22 cellular contexts compared by ENCODE assay signal in the genomic region with DNA sequence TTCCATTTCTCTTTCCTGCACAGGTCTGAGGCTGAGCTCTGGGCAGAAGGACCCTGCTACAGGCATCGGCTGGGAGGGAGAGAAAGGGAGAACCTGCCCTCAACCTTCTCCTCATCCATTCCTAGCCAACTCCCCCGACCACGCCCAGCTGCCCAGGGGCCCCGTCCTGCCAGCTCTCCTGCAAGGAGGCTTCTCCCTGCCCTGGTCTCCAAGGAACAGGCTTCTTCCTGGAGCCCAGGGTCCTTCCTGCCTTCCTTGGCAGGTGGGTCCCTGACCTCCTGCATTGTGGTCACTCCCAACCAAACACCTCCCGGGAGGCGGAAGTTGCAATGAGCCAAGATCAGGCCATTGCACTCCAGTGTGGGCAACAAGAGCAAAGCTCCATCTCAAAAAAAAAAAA. TPM values are rescaled to one million over a fixed set of nuclear protein-coding genes. Genes with fewer than 3 reads are reported as not detected.
DNase-seq lines count a peak whose midpoint lies in the region; ATAC-seq, FAIRE-seq and TF ChIP-seq lines count a peak whose summit lies in the region.
"Had no signal": no experiment of that assay in that cellular context is flagged by ENCODE, and none has a peak within 500 bp of the region (broad histone marks: within the 10 kb centered on the region; RNA-seq: fewer than 3 reads in every experiment).

No MANE protein-coding gene starts in this region.

- CTCF ChIA-PET in A549 (lab: Yijun Ruan, JAX) (interaction anchor here (0.6 to 1.5 kb wide), 5 partner anchors 10 to 194 kb away, joined by 3 to 4 read pairs (median 3); no protein-coding TSS in a partner anchor), IMR-90 (lab: Yijun Ruan, JAX) (interaction anchor here (0.6 kb wide), 1 partner anchor 73 kb away, joined by 3 read pairs; no protein-coding TSS in a partner anchor), H1 (lab: Charles Lee; ENCODE audit: partially characterized antibody) (interaction anchor here (0.6 to 1.8 kb wide), 10 partner anchors 12 to 223 kb away, joined by 3 to 8 read pairs (median 4); a partner anchor contains a TSS)

- H3K18ac ChIP-seq in IMR-90 (ENCODE audit: low read depth, low read length) (no peak overlapping the region), H1 (ENCODE audit: extremely low read depth, low read length) (no peak overlapping the region)

- in situ Hi-C loops in IMR-90 (cut with MboI; ENCODE audit: low sequenced_read_pairs), result no loop called here

- no peak overlapping the region for H2AFZ ChIP-seq in IMR-90 (replicated peaks; ENCODE audit: low read length, poor library complexity)
- no peak overlapping the region for H2AFZ ChIP-seq in H1 (ENCODE audit: low read length)

- WGBS in A549 (ENCODE audit: missing lambda C conversion rate), result 59% methylated on average over 3 of the region's 6 CpGs
- WGBS in IMR-90 (ENCODE audit: extremely low coverage in 2 of 2, insufficient read length in 1 of 2), 2 experiments, result 92% methylated on average over 2 of the region's 6 CpGs; no CpG with 5 or more reads in 1 of the 2 experiments
- 95% methylated on average over 5 of the region's 6 CpGs; no CpG with 5 or more reads in 1 of the 2 experiments for WGBS in H1 (ENCODE audit: extremely low coverage in 1 of 2, insufficient coverage in 1 of 2, insufficient read length in 1 of 2, insufficient replicate concordance in 2 of 2, low coverage in 1 of 2, low lambda C conversion rate in 2 of 2, missing lambda C conversion rate in 1 of 2), 2 experiments

- H2AK5ac ChIP-seq in IMR-90 (ENCODE audit: low read depth, low read length) (0 out of 2 replicates have a peak overlapping the region, but pooled peaks have one; percentile 22), H1 (ENCODE audit: low read depth, low read length) (0 out of 2 replicates have a peak overlapping the region, but pooled peaks have one; percentile 39)

- POLR2A ChIA-PET in A549 (lab: Yijun Ruan, JAX) (no interaction called here), IMR-90 (lab: Charles Lee; ENCODE audit: unreplicated experiment) (no interaction called here), H1 (lab: Charles Lee; ENCODE audit: partially characterized antibody) (interaction anchor here (0.8 to 57.4 kb wide), 4 partner anchors 8 to 74 kb away, joined by 3 to 1995 read pairs (median 4); a partner anchor contains a TSS)
- POLR2A ChIA-PET in naive thymus-derived CD8-positive, alpha-beta T cell (lab: Charles Lee), result interaction anchor here (0.6 kb wide), 1 partner anchor 66 kb away, joined by 8 read pairs; no protein-coding TSS in a partner anchor

- H3K4me3 ChIP-seq in A549 (no peak overlapping the region), IMR-90 (ENCODE audit: insufficient read depth, low read depth, low read length) (no peak overlapping the region), H1 (ENCODE audit: extremely low read depth in 1 of 4, insufficient read depth in 2 of 4, low read depth in 3 of 4, low read length in 4 of 4) (no peak overlapping the region)

- H3K79me2 ChIP-seq in H1 (ENCODE audit: control insufficient read depth in 1 of 2, insufficient read depth in 2 of 2, low read length in 2 of 2), result no peaks in the 10 kb centered on the region

- H3K14ac ChIP-seq in IMR-90 (replicated peaks; ENCODE audit: low read depth, low read length) (no peak overlapping the region), H1 (ENCODE audit: insufficient read length) (no peak overlapping the region)

- H2BK15ac ChIP-seq in IMR-90 (ENCODE audit: low read depth, low read length) (no peak overlapping the region), H1 (ENCODE audit: low read length) (0 out of 2 replicates have a peak overlapping the region, but pooled peaks have one; percentile 46)

- no peak overlapping the region for H2BK120ac ChIP-seq in IMR-90 (ENCODE audit: low read depth, low read length)
- H2BK120ac ChIP-seq in H1 (replicated peaks; ENCODE audit: low read depth, low read length), result no peak overlapping the region

- TF ChIP-seq EP300 in A549 (IDR thresholded peaks at IDR 0.05), result no peak
- TF ChIP-seq EP300 in H1 (IDR thresholded peaks at IDR 0.05; ENCODE audit: borderline replicate concordance in 1 of 2, low read depth in 2 of 2, low read length in 2 of 2), result no peak

- no peak overlapping the region for H2BK20ac ChIP-seq in IMR-90 (ENCODE audit: low read depth, low read length)
- peak overlapping the region; percentile 80; the same call in 1 of the 2 replicates for H2BK20ac ChIP-seq in H1 (ENCODE audit: low read length)

- H3K79me1 ChIP-seq in IMR-90 (ENCODE audit: low read depth in 1 of 2, low read length in 2 of 2), result no peaks in the 10 kb centered on the region
- no peaks in the 10 kb centered on the region for H3K79me1 ChIP-seq in H1 (ENCODE audit: low read depth, low read length)

- H3K9me1 ChIP-seq in IMR-90 (ENCODE audit: insufficient read depth, low read length), result 0 out of 2 replicates have a peak, but pooled peaks cover 3% of the 10 kb centered on the region

- BruUV-seq in IMR-90 (replicated peaks; lab: Mats Ljungman, UMichigan), result no TSS peak

- peaks cover 0 to 1% (median 0%) of the 10 kb centered on the region in 9 donors for H3K9me3 Mint-ChIP-seq in naive thymus-derived CD8-positive, alpha-beta T cell
- H3K9me3 Mint-ChIP-seq: CD8-positive, alpha-beta memory T cell; HFFc6 had no signal

- H3K27ac Mint-ChIP-seq in naive thymus-derived CD8-positive, alpha-beta T cell, result no peak overlapping the region
- H3K27ac Mint-ChIP-seq: HFFc6 had no signal

- ATAC-seq in A549 (no peak), IMR-90 (ENCODE audit: low read depth) (no peak), GM21576 (IDR thresholded peaks at IDR 0.05; ENCODE audit: unreplicated experiment) (no peak), HG03280 (IDR thresholded peaks at IDR 0.05; ENCODE audit: unreplicated experiment) (no peak)
- no peak for ATAC-seq in naive thymus-derived CD8-positive, alpha-beta T cell
- ATAC-seq: SK-N-SH treated with all-trans-retinoic acid at 6 μM for 48 hours had no signal

- H2BK5ac ChIP-seq in IMR-90 (ENCODE audit: low read depth, low read length, poor library complexity, severe bottlenecking) (no peak overlapping the region), H1 (ENCODE audit: low read depth, low read length) (no peak overlapping the region)

- H3K9me3 ChIP-seq in A549, result no peaks in the 10 kb centered on the region
- no peaks in the 10 kb centered on the region for H3K9me3 ChIP-seq in IMR-90 (ENCODE audit: control insufficient read depth, insufficient read depth, low read length)
- no peaks in the 10 kb centered on the region for H3K9me3 ChIP-seq in H1 (ENCODE audit: insufficient read depth in 2 of 2, low read depth in 1 of 2, low read length in 1 of 2)

- TF ChIP-seq RAD21 in A549 (conservative IDR thresholded peaks at IDR 0.05 in 1 of 2, IDR thresholded peaks at IDR 0.05 in 1 of 2) (no peak), IMR-90 (IDR thresholded peaks at IDR 0.05; ENCODE audit: low read length) (no peak), H1 (IDR thresholded peaks at IDR 0.05 in 1 of 2, conservative IDR thresholded peaks at IDR 0.05 in 1 of 2; ENCODE audit: low read depth in 2 of 2, low read length in 2 of 2) (no peak)

- no peak overlapping the region for H4K91ac ChIP-seq in IMR-90 (ENCODE audit: insufficient read depth, low read depth, low read length)
- peak overlapping the region; percentile 55 for H4K91ac ChIP-seq in H1 (replicated peaks; ENCODE audit: insufficient read length, low read length)

- no peak overlapping the region for H2BK12ac ChIP-seq in H1 (ENCODE audit: low read depth, low read length)

- dilution Hi-C loops in IMR-90 (cut with HindIII; ENCODE audit: low sequenced_read_pairs, unreplicated experiment), result no loop called here

- peaks cover 12 to 56% (median 14%) of the 10 kb centered on the region in 5 donors for H3K27me3 Mint-ChIP-seq in naive thymus-derived CD8-positive, alpha-beta T cell

- TF ChIP-seq POLR2A in A549 (IDR thresholded peaks at IDR 0.05; ENCODE audit: low read length) (no peak), IMR-90 (IDR thresholded peaks at IDR 0.05; ENCODE audit: low read depth, low read length) (no peak), H1 (IDR thresholded peaks at IDR 0.05; ENCODE audit: control extremely low read depth in 1 of 2, low read depth in 2 of 2, low read length in 2 of 2) (no peak)

- peaks cover 3 to 22% (median 7%) of the 10 kb centered on the region in 4 donors for H3K4me1 Mint-ChIP-seq in naive thymus-derived CD8-positive, alpha-beta T cell

- H3K4me1 ChIP-seq in A549 (peaks cover 71% of the 10 kb centered on the region), IMR-90 (ENCODE audit: control insufficient read depth, insufficient read depth, low read length) (peaks cover 6% of the 10 kb centered on the region), H1 (replicated peaks in 1 of 4; ENCODE audit: control insufficient read depth in 3 of 4, insufficient read depth in 4 of 4, low read length in 3 of 4) (peaks cover 2 to 12% (median 8%) of the 10 kb centered on the region in 4 experiments)

- H3K56ac ChIP-seq in IMR-90 (ENCODE audit: extremely low read depth, insufficient read depth, low read length), result no peak overlapping the region
- H3K56ac ChIP-seq in H1 (replicated peaks; ENCODE audit: insufficient read length, low read depth, low read length), result no peak overlapping the region

- H3K23me2 ChIP-seq in H1 (ENCODE audit: low read depth, low read length), result peaks cover 2% of the 10 kb centered on the region; the same call in 1 of the 2 replicates

- no peak for FAIRE-seq in A549 (lab: Jason Lieb, UNC)
- no peak for FAIRE-seq in H1 (lab: Jason Lieb, UNC)
- FAIRE-seq: G401.6, GM12892 had no signal

- H3K4ac ChIP-seq in IMR-90 (ENCODE audit: low read depth, low read length), result peak overlapping the region; percentile 22; the same call in 1 of the 2 replicates
- H3K4ac ChIP-seq in H1 (replicated peaks; ENCODE audit: insufficient read length, low read depth, low read length), result no peak overlapping the region

- no peak overlapping the region for H3K9ac ChIP-seq in IMR-90 (ENCODE audit: low read depth, low read length)
- no peak overlapping the region for H3K9ac ChIP-seq in H1 (replicated peaks in 1 of 4; ENCODE audit: extremely low read depth in 1 of 4, low read depth in 3 of 4, low read length in 3 of 4)

- no peak overlapping the region for H2AK9ac ChIP-seq in IMR-90 (replicated peaks; ENCODE audit: low read depth, low read length, poor library complexity)

- H4K8ac ChIP-seq in IMR-90 (ENCODE audit: low read depth in 2 of 2, low read length in 2 of 2) (no peak overlapping the region), H1 (ENCODE audit: extremely low read depth, insufficient read depth, low read length) (no peak overlapping the region)

- H3K27me3 ChIP-seq in IMR-90 (ENCODE audit: control insufficient read depth, insufficient read depth, low read length) (no peaks in the 10 kb centered on the region), H1 (replicated peaks in 1 of 4; ENCODE audit: control insufficient read depth in 3 of 4, extremely low read depth in 1 of 4, insufficient read depth in 3 of 4, low read length in 3 of 4) (no peaks in the 10 kb centered on the region)

- H4K5ac ChIP-seq in IMR-90 (ENCODE audit: low read depth, low read length) (no peak overlapping the region), H1 (ENCODE audit: insufficient read length, low read depth, low read length) (no peak overlapping the region)

- H3K36me3 ChIP-seq in IMR-90 (ENCODE audit: control insufficient read depth, insufficient read depth, low read length), result no peaks in the 10 kb centered on the region
- no peaks in the 10 kb centered on the region for H3K36me3 ChIP-seq in H1 (ENCODE audit: control insufficient read depth in 2 of 4, insufficient read depth in 4 of 4, low read length in 3 of 4)

- DNase-seq in A549 (ENCODE audit: low read depth in 1 of 2, low spot score in 1 of 2), result no peak
- no peak for DNase-seq in IMR-90
- no peak for DNase-seq in H1 (ENCODE audit: low read depth in 1 of 2, low spot score in 2 of 2)
- DNase-seq in mucosa of gallbladder (ENCODE audit: low spot score), result peak; percentile 81
- DNase-seq in naive thymus-derived CD8-positive, alpha-beta T cell, result no peak
- no peak for DNase-seq in amniotic stem cell (lab: John Stamatoyannopoulos, UW)
- DNase-seq: CD8-positive, alpha-beta memory T cell; GOT3; HFFc6; KBM-7; MM.1S; NCI-H1048; NCI-H1417 treated with DMSO at 0.1 percent for 48 hours; NCI-H187; NCI-H446 treated with DMSO at 0.1 percent for 48 hours; NCI-H526 treated with DMSO at 0.1 percent for 48 hours had no signal

- H4K20me1 ChIP-seq in IMR-90 (ENCODE audit: insufficient read depth, low read length) (no peaks in the 10 kb centered on the region), H1 (replicated peaks in 1 of 2; ENCODE audit: control insufficient read depth in 1 of 2, insufficient read depth in 2 of 2, low read length in 2 of 2) (no peaks in the 10 kb centered on the region)

- H3K4me3 Mint-ChIP-seq in naive thymus-derived CD8-positive, alpha-beta T cell, result no peak overlapping the region
- H3K4me3 Mint-ChIP-seq: CD8-positive, alpha-beta memory T cell; HFFc6 had no signal

- H3K23ac ChIP-seq in IMR-90 (ENCODE audit: low read depth, low read length) (no peak overlapping the region), H1 (ENCODE audit: insufficient read length) (no peak overlapping the region)

- H3K27ac ChIP-seq in A549 (peak overlapping the region; percentile 91 to 95), IMR-90 (ENCODE audit: insufficient read depth, low read length) (no peak overlapping the region), H1 (ENCODE audit: low read depth, low read length) (no peak overlapping the region)
- H3K27ac ChIP-seq: C4-2B had no signal

- no peaks in the 10 kb centered on the region for H3K36me3 Mint-ChIP-seq in naive thymus-derived CD8-positive, alpha-beta T cell
- H3K36me3 Mint-ChIP-seq: CD8-positive, alpha-beta memory T cell had no signal

- no peak for TF ChIP-seq CTCF in A549 (IDR thresholded peaks at IDR 0.05)
- no peak for TF ChIP-seq CTCF in IMR-90 (conservative IDR thresholded peaks at IDR 0.05; ENCODE audit: low read depth, low read length)
- no peak for TF ChIP-seq CTCF in H1 (IDR thresholded peaks at IDR 0.05; ENCODE audit: control extremely low read depth in 1 of 3, insufficient read depth in 1 of 3, low read depth in 1 of 3, low read length in 3 of 3)

- intact Hi-C loops in IMR-90 (cut with micrococcal nuclease), result no loop called here

- H3K4me2 ChIP-seq in A549, result peak overlapping the region; percentile 29
- H3K4me2 ChIP-seq in IMR-90 (ENCODE audit: low read depth, low read length), result no peak overlapping the region
- H3K4me2 ChIP-seq in H1 (ENCODE audit: insufficient read depth in 1 of 2, low read depth in 2 of 2, low read length in 2 of 2), result no peak overlapping the region

RNA-seq across cellular contexts. Expression of a gene that starts 12.5 kb away (rescaled TPM):
- 97.7 and 129 TPM in 2 replicates for polyA plus RNA-seq in A549 (2011; rRNA removed)
- polyA plus RNA-seq in A549 (2012; cell fraction: cytosol; rRNA removed), result 295 and 372 TPM in 2 replicates
- 385 and 449 TPM in 2 replicates for polyA plus RNA-seq in A549 (2012; cell fraction: nucleus; rRNA removed)
- 374 to 506 TPM (median 426 TPM) in 3 replicates for polyA plus RNA-seq in A549 (2017; fragmentation: RNase III; extraction: RNeasy Plus Mini Kit Qiagen cat#74134 plus additional on column Dnase treatment)
- polyA minus RNA-seq in A549 (2011; rRNA and poly(A)+ RNA removed), result 71.2 and 79.3 TPM in 2 replicates
- 16.4 and 23.1 TPM in 2 replicates for total RNA-seq in IMR-90 (2012; rRNA removed)
- polyA plus RNA-seq in IMR-90 (2012; rRNA removed), result 49.9 and 50.5 TPM in 2 replicates
- 82.4 and 91.3 TPM in 2 replicates for polyA plus RNA-seq in IMR-90 (2012; cell fraction: cytosol; rRNA removed)
- 45.0 and 48.2 TPM in 2 replicates for polyA plus RNA-seq in IMR-90 (2012; cell fraction: nucleus; rRNA removed; ENCODE audit: low replicate concordance)
- 25.0 and 25.7 TPM in 2 replicates for total RNA-seq in H1 (2021; fragmentation: NEBNext Ultra II Directional; extraction: Animal tissue kit (Norgen Biotek cat#: 25700))
- polyA plus RNA-seq in H1 (2011; rRNA removed), result 39.2 and 41.6 TPM in 2 replicates
- polyA plus RNA-seq in H1 (2011; cell fraction: cytosol; rRNA removed), result 28.6 TPM
- 19.6 TPM for polyA plus RNA-seq in H1 (2011; cell fraction: nucleus; rRNA removed)
- polyA plus RNA-seq in H1 (2012, experiment 1 of 2), result 20.2 to 27.4 TPM (median 24.8 TPM) in 4 replicates
- 29.7 TPM for polyA plus RNA-seq in H1 (2012, experiment 2 of 2)
- polyA plus RNA-seq in H1 (2013, experiment 1 of 2), result 23.9 TPM
- polyA plus RNA-seq in H1 (2013, experiment 2 of 2), result 27.9 TPM
- 8.0 and 8.7 TPM in 2 replicates for polyA minus RNA-seq in H1 (2011; rRNA and poly(A)+ RNA removed)
- polyA minus RNA-seq in H1 (2011; cell fraction: cytosol; rRNA and poly(A)+ RNA removed), result 7.7 TPM
- polyA minus RNA-seq in H1 (2011; cell fraction: nucleus; rRNA and poly(A)+ RNA removed), result 9.2 TPM
- 41.1 TPM for total RNA-seq in mucosa of gallbladder
- total RNA-seq in naive thymus-derived CD8-positive, alpha-beta T cell, result 1 to 10 TPM; 2.6 to 3.1 TPM
- polyA plus RNA-seq in naive thymus-derived CD8-positive, alpha-beta T cell, result under 1 TPM in 1 of 3 donors, not detected in 2; 0.65 TPM

RNA-seq across cellular contexts. Expression of a gene that starts 31.6 kb away (rescaled TPM):
- polyA plus RNA-seq in A549 (2011; rRNA removed) (44.5 and 50.2 TPM in 2 replicates), A549 (2017; fragmentation: RNase III; extraction: RNeasy Plus Mini Kit Qiagen cat#74134 plus additional on column Dnase treatment) (94.4 to 99.1 TPM (median 98.1 TPM) in 3 replicates), IMR-90 (2012; rRNA removed) (43.0 and 44.3 TPM in 2 replicates), H1 (2011; rRNA removed) (210 and 243 TPM in 2 replicates)
- 111 and 131 TPM in 2 replicates for polyA plus RNA-seq in A549 (2012; cell fraction: cytosol; rRNA removed)
- 252 and 280 TPM in 2 replicates for polyA plus RNA-seq in A549 (2012; cell fraction: nucleus; rRNA removed)
- polyA minus RNA-seq in A549 (2011; rRNA and poly(A)+ RNA removed), result 92.2 and 97.7 TPM in 2 replicates
- total RNA-seq in IMR-90 (2012; rRNA removed) (53.6 and 58.6 TPM in 2 replicates), mucosa of gallbladder (25.4 TPM)
- 24.6 and 31.4 TPM in 2 replicates for polyA plus RNA-seq in IMR-90 (2012; cell fraction: cytosol; rRNA removed)
- 29.3 and 58.8 TPM in 2 replicates for polyA plus RNA-seq in IMR-90 (2012; cell fraction: nucleus; rRNA removed; ENCODE audit: low replicate concordance)
- total RNA-seq in H1 (2021; fragmentation: NEBNext Ultra II Directional; extraction: Animal tissue kit (Norgen Biotek cat#: 25700)), result 297 and 305 TPM in 2 replicates
- polyA plus RNA-seq in H1 (2011; cell fraction: cytosol; rRNA removed), result 212 TPM
- 524 TPM for polyA plus RNA-seq in H1 (2011; cell fraction: nucleus; rRNA removed)
- polyA plus RNA-seq in H1 (2012, experiment 1 of 2), result 221 to 290 TPM (median 254 TPM) in 4 replicates
- 144 TPM for polyA plus RNA-seq in H1 (2012, experiment 2 of 2)
- polyA plus RNA-seq in H1 (2013, experiment 1 of 2), result 120 TPM
- 108 TPM for polyA plus RNA-seq in H1 (2013, experiment 2 of 2)
- 447 and 449 TPM in 2 replicates for polyA minus RNA-seq in H1 (2011; rRNA and poly(A)+ RNA removed)
- polyA minus RNA-seq in H1 (2011; cell fraction: cytosol; rRNA and poly(A)+ RNA removed), result 271 TPM
- 249 TPM for polyA minus RNA-seq in H1 (2011; cell fraction: nucleus; rRNA and poly(A)+ RNA removed)
- 10 to 100 TPM; 64.3 to 68.1 TPM for total RNA-seq in naive thymus-derived CD8-positive, alpha-beta T cell
- 10 to 100 TPM; 22.3 to 25.6 (median 25.6) TPM for polyA plus RNA-seq in naive thymus-derived CD8-positive, alpha-beta T cell

Comparison
In these comparisons a context has a peak if more than half of its experiments do, and no peak if none do; other contexts are left out.
1. H3K27ac ChIP-seq: peak in A549 (2 of 2); none in IMR-90 (single experiment) and H1 (single experiment).
2. POLR2A ChIA-PET loops: an anchor here in H1 (0.8 to 57.4 kb wide) and naive thymus-derived CD8-positive, alpha-beta T cell (0.6 kb wide); none called in A549 and IMR-90.